8 cellular contexts compared by ENCODE assay signal in the genomic region with DNA sequence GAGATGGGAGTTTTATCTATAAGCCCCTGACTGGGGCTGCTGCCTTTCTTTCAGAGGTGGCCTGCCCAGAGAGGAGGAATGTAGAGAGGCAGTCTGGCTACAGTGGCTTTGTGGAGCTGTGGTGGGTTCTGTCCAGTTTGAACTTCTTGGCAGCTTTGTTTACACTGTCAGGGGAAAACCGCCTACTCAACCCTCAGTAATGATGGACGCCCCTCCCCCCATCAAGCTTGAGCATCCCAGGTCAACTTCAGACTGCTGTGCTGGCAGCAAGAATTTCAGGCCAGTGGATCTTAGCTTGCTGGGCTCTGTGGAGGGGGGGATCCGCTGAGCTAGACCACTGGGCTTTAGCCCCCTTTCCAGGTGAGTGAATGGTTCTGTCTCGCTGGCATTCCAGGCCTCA. TPM values are rescaled to one million over a fixed set of nuclear protein-coding genes. Genes with fewer than 3 reads are reported as not detected.
A peak's percentile ranks its signal among the peaks of the same experiment; 100 is the strongest.
DNase-seq lines count a peak whose midpoint lies in the region; FAIRE-seq and TF ChIP-seq lines count a peak whose summit lies in the region.
"Not testable (repeated sequence)": the region's sequence is repeated elsewhere in the genome, so short reads cannot be mapped to it uniquely, and the experiment has no call there.

No MANE protein-coding gene starts in this region.

- not testable (repeated sequence) for H3K27ac Mint-ChIP-seq in nephron progenitor cell

- peak; percentile 30 for DNase-seq in A172 (ENCODE audit: low spot score)
- peak; percentile 18 for DNase-seq in EH (ENCODE audit: low read depth)
- DNase-seq in M059J (ENCODE audit: low read depth): peak; percentile 46
- peak; percentile 11 for DNase-seq in RPMI8226
- peak; percentile 16 for DNase-seq in astrocyte of the hippocampus (ENCODE audit: low read depth, low spot score)
- DNase-seq in islet precursor cell: peak; percentile 79
- peak; percentile 26 for DNase-seq in nephron progenitor cell
- not testable (repeated sequence) for DNase-seq in urothelium cell line (ENCODE audit: low spot score)

- not testable (repeated sequence) for H3K36me3 Mint-ChIP-seq in nephron progenitor cell (ENCODE audit: low read depth)

- peaks cover 29% of the 10 kb centered on the region for H3K9me3 Mint-ChIP-seq in nephron progenitor cell

- not testable (repeated sequence) for TF ChIP-seq CTCF in nephron progenitor cell (IDR thresholded peaks at IDR 0.05)

- peak; percentile 37 for FAIRE-seq in urothelium cell line (lab: Jason Lieb, UNC)

- H3K4me1 Mint-ChIP-seq in nephron progenitor cell: peaks cover 13% of the 10 kb centered on the region

- not testable (repeated sequence) for H3K27me3 Mint-ChIP-seq in nephron progenitor cell (ENCODE audit: low read depth, poor library complexity)

- H3K4me3 Mint-ChIP-seq in nephron progenitor cell: not testable (repeated sequence)

RNA-seq across cellular contexts. Expression of gene THUMPD2, which starts 51.6 kb away (rescaled TPM):
- 15.9 and 18.2 TPM in 2 replicates for total RNA-seq in A172 (2014; rRNA removed; shearing (Covaris generic))
- total RNA-seq in M059J (2014; rRNA removed; shearing (Covaris generic)): 5.3 and 8.9 TPM in 2 replicates
